Comparison of ENCODE assay signal across 28 cellular contexts in genomic region chr10:69130251-69130650, GRCh38. TPM values are rescaled to one million over a fixed set of nuclear protein-coding genes. Genes with fewer than 3 reads are reported as not detected.
DNase-seq lines count a peak whose midpoint lies in the region; ATAC-seq, FAIRE-seq and TF ChIP-seq lines count a peak whose summit lies in the region.
"Had no signal": no experiment of that assay in that cellular context is flagged by ENCODE, and none has a peak within 500 bp of the region (broad histone marks: within the 10 kb centered on the region; RNA-seq: fewer than 3 reads in every experiment).

No MANE protein-coding gene starts in this region.

- intact Hi-C loops in GM12878 (cut with micrococcal nuclease; ENCODE audit: unreplicated experiment), result no loop called here

- WGBS in GM23248 (ENCODE audit: low coverage in 1 of 2, low lambda C conversion rate in 2 of 2, missing lambda C conversion rate in 2 of 2), 2 experiments, result 44 to 46% methylated on average over 2 of the region's 2 CpGs
- WGBS in GM12878 (ENCODE audit: insufficient coverage, insufficient replicate concordance, low lambda C conversion rate, missing lambda C conversion rate), result 44% methylated on average over 2 of the region's 2 CpGs

- TF ChIP-seq RAD21 in GM12878 (IDR thresholded peaks at IDR 0.05; ENCODE audit: insufficient read depth, low read depth, low read length), result no peak

- TF ChIP-seq POLR2A in GM12878 (IDR thresholded peaks at IDR 0.05; ENCODE audit: low read depth, low read length), result no peak

- H3F3A ChIP-seq in GM23248 (ENCODE audit: insufficient read depth), result peaks cover 5% of the 10 kb centered on the region

- H3K9me2 ChIP-seq in GM23248 (ENCODE audit: insufficient read depth), result no peaks in the 10 kb centered on the region

- H3K27me3 ChIP-seq in GM23248 (replicated peaks; ENCODE audit: insufficient read depth), result no peaks in the 10 kb centered on the region
- no peaks in the 10 kb centered on the region for H3K27me3 ChIP-seq in GM12878 (replicated peaks in 1 of 2; ENCODE audit: control insufficient read depth in 2 of 2, insufficient read depth in 2 of 2, low read length in 1 of 2)
- H3K27me3 ChIP-seq: hepatocyte, vagina had no signal

- H4K20me1 ChIP-seq in GM23248 (ENCODE audit: insufficient read depth) (no peaks in the 10 kb centered on the region), GM12878 (ENCODE audit: control insufficient read depth, insufficient read depth) (no peaks in the 10 kb centered on the region)

- RAD21 ChIA-PET in GM12878 (lab: Charles Lee; ENCODE audit: unreplicated experiment), result interaction anchor here (1.0 kb wide), 1 partner anchor 124 kb away, joined by 3 read pairs; no protein-coding TSS in a partner anchor

- FAIRE-seq in GM12878 (lab: Jason Lieb, UNC), result no peak
- FAIRE-seq: bronchial epithelial cell, GM12892 had no signal

- H3K36me3 ChIP-seq in GM23248 (ENCODE audit: low read depth), result peaks cover 9% of the 10 kb centered on the region; the same call in 1 of the 2 replicates
- H3K36me3 ChIP-seq in GM12878 (ENCODE audit: control insufficient read depth in 2 of 2, insufficient read depth in 2 of 2, low read length in 1 of 2), result no peaks in the 10 kb centered on the region
- H3K36me3 ChIP-seq: vagina had no signal

- no peak for TF ChIP-seq EP300 in GM12878 (IDR thresholded peaks at IDR 0.05; ENCODE audit: borderline replicate concordance in 1 of 2, control insufficient read depth in 1 of 2, low read depth in 2 of 2, low read length in 2 of 2)

- ATAC-seq in GM12878, result peak; percentile 43
- ATAC-seq in GM18502 (IDR thresholded peaks at IDR 0.05; ENCODE audit: poor library complexity, unreplicated experiment), result no peak
- no peak for ATAC-seq in GM21526 (IDR thresholded peaks at IDR 0.05; ENCODE audit: low FRiP score, unreplicated experiment)
- no peak for ATAC-seq in HG02938 (IDR thresholded peaks at IDR 0.05; ENCODE audit: unreplicated experiment)
- ATAC-seq: GM23338, sciatic nerve had no signal

- CTCF ChIA-PET in GM12878 (lab: Yijun Ruan, JAX), result interaction anchor here (0.9 to 2.7 kb wide), 3 partner anchors 14 to 142 kb away, joined by 3 to 14 read pairs (median 5); partner anchors contain the start of gene KIFBP

- H3K27ac ChIP-seq in GM23248 (no peak overlapping the region), GM12878 (ENCODE audit: control insufficient read depth, insufficient read depth) (no peak overlapping the region)
- H3K27ac ChIP-seq: hepatocyte, vagina had no signal

- H3K9ac ChIP-seq in GM23248 (no peak overlapping the region), GM12878 (ENCODE audit: control insufficient read depth, insufficient read depth, low read length) (no peak overlapping the region)

- TF ChIP-seq CTCF in GM12878 (IDR thresholded peaks at IDR 0.05 in 2 of 3, conservative IDR thresholded peaks at IDR 0.05 in 1 of 3; ENCODE audit: control insufficient read depth in 2 of 3, extremely low read depth in 1 of 3, insufficient read depth in 1 of 3, low read depth in 3 of 3, low read length in 3 of 3), result no peak

- DNase-seq in AG08395 (ENCODE audit: low spot score) (peak; percentile 7), GM23248 (peak; percentile 55), GM12878 (ENCODE audit: low read depth, low spot score) (no peak), kidney tubule cell (ENCODE audit: low spot score) (peak; percentile 16), AG20443 (ENCODE audit: low spot score) (no peak)
- DNase-seq: activated CD4-positive, alpha-beta T cell treated with anti-CD3 and anti-CD28 coated beads for 4 hours; activated CD8-positive, alpha-beta memory T cell treated with anti-CD3 and anti-CD28 coated beads, Interleukin-2, amount 50 U/mL, for 48 hours; activated naive CD4-positive, alpha-beta T cell treated with anti-CD3 and anti-CD28 coated beads for 36 hours; Caco-2; effector CD4-positive, alpha-beta T cell; GF-D8; midbrain; NCI-H1092; NCI-H2107; NCI-H526 treated with DMSO at 0.1 percent for 48 hours; nucleus accumbens; OCI-M1; stimulated activated CD4-positive, alpha-beta T cell treated with anti-CD3 and anti-CD28 coated beads, Interleukin-1b, Interleukin-23, amount 100 ng/mL, for 48 hours; T-helper 9 cell had no signal

- H2AFZ ChIP-seq in GM23248 (no peak overlapping the region), GM12878 (ENCODE audit: control insufficient read depth, low read depth, low read length) (no peak overlapping the region)
- H2AFZ ChIP-seq: GM23338, hepatocyte had no signal

- no peaks in the 10 kb centered on the region for H3K9me3 ChIP-seq in GM23248 (ENCODE audit: low read depth)
- no peaks in the 10 kb centered on the region for H3K9me3 ChIP-seq in GM12878 (replicated peaks; ENCODE audit: control insufficient read depth, insufficient read depth, low read length)
- H3K9me3 ChIP-seq: Caco-2, vagina had no signal

- BruUV-seq in GM12878 (replicated peaks; lab: Mats Ljungman, UMichigan), result no TSS peak

- in situ Hi-C loops in GM23248 (cut with MboI) (no loop called here), GM12878 (cut with MboI) (no loop called here)

- SMC1A ChIA-PET in GM12878 (lab: Charles Lee; ENCODE audit: uncharacterized antibody, unreplicated experiment), result interaction anchor here (1.1 to 1.2 kb wide), 3 partner anchors 121 to 125 kb away, joined by 3 to 5 read pairs (median 4); no protein-coding TSS in a partner anchor

- H3K4me3 ChIP-seq in GM23248 (no peak overlapping the region), GM12878 (no peak overlapping the region; the same call in 1 of the 2 replicates)
- H3K4me3 ChIP-seq: GM23338, hepatocyte, vagina had no signal

- H3K4me1 ChIP-seq in GM23248 (ENCODE audit: insufficient read depth) (peaks cover 19% of the 10 kb centered on the region), GM12878 (ENCODE audit: control insufficient read depth, insufficient read depth, low read length) (peaks cover 4% of the 10 kb centered on the region; the same call in 1 of the 2 replicates)

- H3K4me2 ChIP-seq in GM23248 (ENCODE audit: unreplicated experiment), result peak overlapping the region; percentile 5
- H3K4me2 ChIP-seq in GM12878 (ENCODE audit: control insufficient read depth, insufficient read depth), result peak overlapping the region; percentile 1; the same call in 1 of the 2 replicates
- H3K4me2 ChIP-seq: GM23338, hepatocyte had no signal

- POLR2A ChIA-PET in GM12878 (lab: Charles Lee), result interaction anchor here (1.0 kb wide), 1 partner anchor 8 kb away, joined by 3 read pairs; no protein-coding TSS in a partner anchor

- peaks cover 100% of the 10 kb centered on the region for H3K79me2 ChIP-seq in GM23248 (ENCODE audit: insufficient read depth)
- peaks cover 57% of the 10 kb centered on the region for H3K79me2 ChIP-seq in GM12878 (ENCODE audit: control insufficient read depth, insufficient read depth, low read length)

RNA-seq across cellular contexts. Expression of gene VPS26A, which starts 6.3 kb away (rescaled TPM):
- total RNA-seq in GM23248 (2014; rRNA removed; shearing (Covaris generic)), result 24.4 and 25.3 TPM in 2 replicates
- polyA plus RNA-seq in GM23248 (2016; fragmentation: Nextera tagmentation; extraction: Ambion mirVana), result 79.4 and 82.0 TPM in 2 replicates
- 6.5 and 10.8 TPM in 2 replicates for total RNA-seq in GM12878 (2013; cell fraction: nucleolus; rRNA removed)
- total RNA-seq in GM12878 (2014; rRNA removed), result 17.2 and 19.2 TPM in 2 replicates
- total RNA-seq in GM12878 (2014; rRNA removed; fragmentation: Illumina TruSeq; extraction: Trizol), result 16.8 and 17.0 TPM in 2 replicates
- total RNA-seq in GM12878 (2021), result 26.4 and 29.0 TPM in 2 replicates
- 10.1 TPM for polyA plus RNA-seq in GM12878 (2011; ENCODE audit: low read depth)
- 24.7 and 44.2 TPM in 2 replicates for polyA plus RNA-seq in GM12878 (2011; rRNA removed)
- 4.7 and 5.8 TPM in 2 replicates for polyA plus RNA-seq in GM12878 (2011; cell fraction: cytosol; rRNA removed)
- 4.8 and 5.5 TPM in 2 replicates for polyA plus RNA-seq in GM12878 (2011; cell fraction: nucleus; rRNA removed)
- polyA plus RNA-seq in GM12878 (2012), result 19.2 and 25.9 TPM in 2 replicates
- polyA plus RNA-seq in GM12878 (2014; fragmentation: Illumina TruSeq; extraction: Trizol), result 31.0 and 44.8 TPM in 2 replicates
- polyA plus RNA-seq in GM12878 (2014; fragmentation: Nextera tagmentation; extraction: Ambion mirVana), result 10 to 100 TPM; 21.3 to 30.9 TPM
- 22.4 and 23.3 TPM in 2 replicates for polyA plus RNA-seq in GM12878 (2014; rRNA removed)
- polyA plus RNA-seq in GM12878 (2016; fragmentation: Nextera tagmentation; extraction: Ambion mirVana), result 10 to 100 TPM; 70.9 to 72.3 TPM
- 3.6 and 4.8 TPM in 2 replicates for polyA minus RNA-seq in GM12878 (2011; rRNA and poly(A)+ RNA removed)
- 4.9 and 9.0 TPM in 2 replicates for polyA minus RNA-seq in GM12878 (2011; cell fraction: cytosol; rRNA and poly(A)+ RNA removed)
- 1.6 TPM in 2 replicates for polyA minus RNA-seq in GM12878 (2011; cell fraction: nucleus; rRNA and poly(A)+ RNA removed)

RNA-seq across cellular contexts. Expression of gene SRGN, which starts 42.3 kb away (rescaled TPM):
- total RNA-seq in GM23248 (2014; rRNA removed; shearing (Covaris generic)), result 108 and 136 TPM in 2 replicates
- polyA plus RNA-seq in GM23248 (2016; fragmentation: Nextera tagmentation; extraction: Ambion mirVana), result 89.9 and 90.0 TPM in 2 replicates
- total RNA-seq in GM12878 (2013; cell fraction: nucleolus; rRNA removed), result 1,218 and 1,450 TPM in 2 replicates
- total RNA-seq in GM12878 (2014; rRNA removed), result 782 and 1,043 TPM in 2 replicates
- 937 and 1,023 TPM in 2 replicates for total RNA-seq in GM12878 (2014; rRNA removed; fragmentation: Illumina TruSeq; extraction: Trizol)
- 658 and 735 TPM in 2 replicates for total RNA-seq in GM12878 (2021)
- 580 TPM for polyA plus RNA-seq in GM12878 (2011; ENCODE audit: low read depth)
- polyA plus RNA-seq in GM12878 (2011; rRNA removed), result 2,414 and 3,245 TPM in 2 replicates
- polyA plus RNA-seq in GM12878 (2011; cell fraction: cytosol; rRNA removed), result 1,183 and 1,837 TPM in 2 replicates
- 432 and 624 TPM in 2 replicates for polyA plus RNA-seq in GM12878 (2011; cell fraction: nucleus; rRNA removed)
- 946 and 1,192 TPM in 2 replicates for polyA plus RNA-seq in GM12878 (2012)
- polyA plus RNA-seq in GM12878 (2014; fragmentation: Illumina TruSeq; extraction: Trizol), result 1,121 and 1,510 TPM in 2 replicates
- polyA plus RNA-seq in GM12878 (2014; fragmentation: Nextera tagmentation; extraction: Ambion mirVana), result 1,000 to 10,000 TPM; 1,115 to 1,176 TPM
- polyA plus RNA-seq in GM12878 (2014; rRNA removed), result 687 and 833 TPM in 2 replicates
- polyA plus RNA-seq in GM12878 (2016; fragmentation: Nextera tagmentation; extraction: Ambion mirVana), result 100 to 1,000 TPM; 382 to 384 TPM
- 1,110 and 1,251 TPM in 2 replicates for polyA minus RNA-seq in GM12878 (2011; rRNA and poly(A)+ RNA removed)
- 439 and 473 TPM in 2 replicates for polyA minus RNA-seq in GM12878 (2011; cell fraction: cytosol; rRNA and poly(A)+ RNA removed)
- polyA minus RNA-seq in GM12878 (2011; cell fraction: nucleus; rRNA and poly(A)+ RNA removed), result 84.3 and 111 TPM in 2 replicates
- total RNA-seq: Caco-2, GM23338 had no signal
- polyA plus RNA-seq: GM23338 had no signal

RNA-seq across cellular contexts. Expression of gene SUPV3L1, which starts 49.8 kb away (rescaled TPM):
- 18.2 and 29.9 TPM in 2 replicates for total RNA-seq in GM23248 (2014; rRNA removed; shearing (Covaris generic))
- polyA plus RNA-seq in GM23248 (2016; fragmentation: Nextera tagmentation; extraction: Ambion mirVana) (28.1 and 29.8 TPM in 2 replicates), GM12878 (2011; rRNA removed) (56.2 and 57.5 TPM in 2 replicates), GM12878 (2014; fragmentation: Illumina TruSeq; extraction: Trizol) (54.0 and 66.1 TPM in 2 replicates), GM12878 (2014; fragmentation: Nextera tagmentation; extraction: Ambion mirVana) (10 to 100 TPM; 18.4 to 32.3 TPM), GM12878 (2014; rRNA removed) (38.3 and 39.6 TPM in 2 replicates), GM12878 (2016; fragmentation: Nextera tagmentation; extraction: Ambion mirVana) (10 to 100 TPM; 52.1 to 57.8 TPM)
- total RNA-seq in GM12878 (2013; cell fraction: nucleolus; rRNA removed), result 45.7 and 45.8 TPM in 2 replicates
- total RNA-seq in GM12878 (2014; rRNA removed) (23.7 and 28.9 TPM in 2 replicates), GM12878 (2014; rRNA removed; fragmentation: Illumina TruSeq; extraction: Trizol) (35.4 and 37.0 TPM in 2 replicates), GM12878 (2021) (35.7 and 48.9 TPM in 2 replicates)
- 26.3 TPM for polyA plus RNA-seq in GM12878 (2011; ENCODE audit: low read depth)
- 33.0 and 50.0 TPM in 2 replicates for polyA plus RNA-seq in GM12878 (2011; cell fraction: cytosol; rRNA removed)
- 51.6 and 53.3 TPM in 2 replicates for polyA plus RNA-seq in GM12878 (2011; cell fraction: nucleus; rRNA removed)
- polyA plus RNA-seq in GM12878 (2012), result 20.9 and 27.9 TPM in 2 replicates
- 50.1 and 97.7 TPM in 2 replicates for polyA minus RNA-seq in GM12878 (2011; rRNA and poly(A)+ RNA removed)
- 32.9 and 35.0 TPM in 2 replicates for polyA minus RNA-seq in GM12878 (2011; cell fraction: cytosol; rRNA and poly(A)+ RNA removed)
- polyA minus RNA-seq in GM12878 (2011; cell fraction: nucleus; rRNA and poly(A)+ RNA removed), result 15.4 and 21.2 TPM in 2 replicates

Comparison
In these comparisons a context has a peak if more than half of its experiments do, and no peak if none do; other contexts are left out.
1. DNase-seq: peak in AG08395 (single experiment), GM23248 (single experiment) and kidney tubule cell (single experiment); none in GM12878 (single experiment) and AG20443 (single experiment).